ENCODE assay signal across 11 cellular contexts in genomic region chr10:84291389-84291788, GRCh38. TPM values are rescaled to one million over a fixed set of nuclear protein-coding genes. Genes with fewer than 3 reads are reported as not detected.
DNase-seq lines count a peak whose midpoint lies in the region; ATAC-seq, FAIRE-seq and TF ChIP-seq lines count a peak whose summit lies in the region.
"Had no signal": no experiment of that assay in that cellular context is flagged by ENCODE, and none has a peak within 500 bp of the region (broad histone marks: within the 10 kb centered on the region; RNA-seq: fewer than 3 reads in every experiment).

No MANE protein-coding gene starts in this region.

- H3K79me2 ChIP-seq in HCT116 (ENCODE audit: insufficient read depth, low read length) (no peaks in the 10 kb centered on the region), endothelial cell of umbilical vein (ENCODE audit: control insufficient read depth, insufficient read depth, low read length) (no peaks in the 10 kb centered on the region)

- H3K9me2 ChIP-seq in HCT116 (ENCODE audit: insufficient read depth) = no peaks in the 10 kb centered on the region

- TF ChIP-seq POLR2A in HCT116 (IDR thresholded peaks at IDR 0.05; ENCODE audit: borderline replicate concordance, extremely low read depth, insufficient read depth, insufficient read length) (no peak), endothelial cell of umbilical vein (IDR thresholded peaks at IDR 0.05; ENCODE audit: low read depth, low read length) (no peak)

- H3K9me3 ChIP-seq in HCT116 (ENCODE audit: control insufficient read depth in 1 of 2, insufficient read depth in 1 of 2, low read depth in 1 of 2, low read length in 2 of 2) = no peaks in the 10 kb centered on the region
- no peaks in the 10 kb centered on the region for H3K9me3 ChIP-seq in endothelial cell of umbilical vein (replicated peaks; ENCODE audit: control insufficient read depth, insufficient read depth, low read length)
- H3K9me3 ChIP-seq: vagina had no signal

- CTCF ChIA-PET in HCT116 (lab: Charles Lee) = no interaction called here
- CTCF ChIA-PET in endothelial cell of umbilical vein (lab: Charles Lee) = interaction anchor here (1.4 to 3.4 kb wide), 2 partner anchors 24 to 246 kb away, joined by 5 to 15 read pairs; no protein-coding TSS in a partner anchor

- ATAC-seq in HCT116 = no peak; the same call in 1 of the 2 replicates
- ATAC-seq in HG03571 (IDR thresholded peaks at IDR 0.05; ENCODE audit: unreplicated experiment) = no peak

- H3K9me1 ChIP-seq in endothelial cell of umbilical vein (replicated peaks; ENCODE audit: control insufficient read depth, extremely low read depth, insufficient read depth, low read length) = no peaks in the 10 kb centered on the region

- no peaks in the 10 kb centered on the region for H3K36me3 ChIP-seq in HCT116 (ENCODE audit: control insufficient read depth in 1 of 2, insufficient read depth in 2 of 2, low read length in 2 of 2)
- no peaks in the 10 kb centered on the region for H3K36me3 ChIP-seq in endothelial cell of umbilical vein (ENCODE audit: control insufficient read depth in 2 of 2, extremely low read depth in 1 of 2, insufficient read depth in 2 of 2, low read length in 2 of 2)
- H3K36me3 ChIP-seq: vagina had no signal

- H3K27ac ChIP-seq in HCT116 (ENCODE audit: low read depth, low read length) (no peak overlapping the region), endothelial cell of umbilical vein (ENCODE audit: insufficient read depth, low read depth, low read length) (no peak overlapping the region)
- H3K27ac ChIP-seq: KMS-11, vagina had no signal

- TF ChIP-seq CTCF in HCT116 (IDR thresholded peaks at IDR 0.05 in 2 of 3, conservative IDR thresholded peaks at IDR 0.05 in 1 of 3; ENCODE audit: borderline replicate concordance in 1 of 3, insufficient read depth in 1 of 3, low read depth in 2 of 3, low read length in 2 of 3) (no peak), endothelial cell of umbilical vein (IDR thresholded peaks at IDR 0.05; ENCODE audit: extremely low read depth in 1 of 2, insufficient read depth in 1 of 2, low read depth in 1 of 2, low read length in 2 of 2) (no peak)

- BruUV-seq in HCT116 (replicated peaks; lab: Mats Ljungman, UMichigan) (no TSS peak), endothelial cell of umbilical vein (replicated peaks; lab: Mats Ljungman, UMichigan) (no TSS peak)

- no peak for TF ChIP-seq RAD21 in HCT116 (IDR thresholded peaks at IDR 0.05; ENCODE audit: low read depth)

- POLR2A ChIA-PET in HCT116 (lab: Charles Lee) = no interaction called here
- POLR2A ChIA-PET in endothelial cell of umbilical vein (lab: Charles Lee) = no interaction called here

- peaks cover 29% of the 10 kb centered on the region; the same call in 1 of the 2 replicates for H3K27me3 ChIP-seq in HCT116 (ENCODE audit: insufficient read depth, low read length)
- H3K27me3 ChIP-seq in endothelial cell of umbilical vein (ENCODE audit: control insufficient read depth in 2 of 2, insufficient read depth in 2 of 2, low read length in 2 of 2) = peaks cover 8 to 19% of the 10 kb centered on the region in 2 experiments
- H3K27me3 ChIP-seq: vagina had no signal

- no peak overlapping the region for H3K4me2 ChIP-seq in HCT116 (ENCODE audit: low read length)
- H3K4me2 ChIP-seq in endothelial cell of umbilical vein (ENCODE audit: insufficient read depth, low read length) = no peak overlapping the region
- H3K4me2 ChIP-seq: KMS-11 had no signal

- peak; percentile 42 for FAIRE-seq in endothelial cell of umbilical vein (lab: Jason Lieb, UNC)

- dilution Hi-C loops in endothelial cell of umbilical vein (cut with MboI; ENCODE audit: extremely low pct_ligation_motif_present, low sequenced_read_pairs) = no loop called here

- no peak overlapping the region for H2AFZ ChIP-seq in HCT116 (ENCODE audit: low read depth, low read length, poor library complexity, severe bottlenecking)
- H2AFZ ChIP-seq in endothelial cell of umbilical vein (ENCODE audit: low read depth, low read length) = no peak overlapping the region

- intact Hi-C loops in HCT116 (cut with micrococcal nuclease) = no loop called here
- intact Hi-C loops in endothelial cell of umbilical vein (cut with micrococcal nuclease) = no loop called here

- no peaks in the 10 kb centered on the region for H3K4me1 ChIP-seq in HCT116 (ENCODE audit: control insufficient read depth in 1 of 2, insufficient read depth in 2 of 2, low read length in 2 of 2)
- H3K4me1 ChIP-seq in endothelial cell of umbilical vein (ENCODE audit: control insufficient read depth, extremely low read depth, insufficient read depth, low read length) = peaks cover 7% of the 10 kb centered on the region
- H3K4me1 ChIP-seq: vagina had no signal

- RAD21 ChIA-PET in HCT116 (lab: Charles Lee; ENCODE audit: low non-redundant PET in 1 of 2, low total read pairs in 2 of 2, uncharacterized antibody in 2 of 2, unreplicated experiment in 2 of 2) = no interaction called here

- no peak overlapping the region for H3K4me3 ChIP-seq in HCT116 (replicated peaks in 1 of 2; ENCODE audit: low read depth in 1 of 2, low read length in 2 of 2)
- no peak overlapping the region for H3K4me3 ChIP-seq in endothelial cell of umbilical vein (replicated peaks in 1 of 3; ENCODE audit: insufficient read depth in 1 of 3, low read depth in 1 of 3, low read length in 3 of 3)
- H3K4me3 ChIP-seq: vagina had no signal

- DNase-seq in HCT116 (ENCODE audit: low read depth, low spot score) = no peak
- peak; percentile 70 for DNase-seq in OCI-M1 (lab: John Stamatoyannopoulos, UW)
- DNase-seq in endothelial cell of umbilical vein (ENCODE audit: low read depth, low spot score) = peak; percentile 55
- peak; percentile 11 for DNase-seq in non-pigmented ciliary epithelial cell (ENCODE audit: low read depth)
- DNase-seq in COR-L47 (lab: John Stamatoyannopoulos, UW) = no peak
- no peak for DNase-seq in germinal center (ENCODE audit: low spot score)
- DNase-seq in DMS79 treated with DMSO at 0.1 percent for 48 hours (lab: John Stamatoyannopoulos, UW) = no peak

- H3K9ac ChIP-seq in HCT116 (ENCODE audit: low read length) (no peak overlapping the region), endothelial cell of umbilical vein (replicated peaks; ENCODE audit: extremely low read depth, insufficient read depth, low read length) (no peak overlapping the region)
- H3K9ac ChIP-seq: KMS-11 had no signal

- H4K20me1 ChIP-seq in HCT116 (ENCODE audit: insufficient read depth) (no peaks in the 10 kb centered on the region), endothelial cell of umbilical vein (replicated peaks; ENCODE audit: control insufficient read depth, extremely low read depth, insufficient read depth, low read length) (no peaks in the 10 kb centered on the region)

TF ChIP-seq in HCT116, 20 proteins besides CTCF, POLR2A, EP300 and RAD21 (continues in another document):
- TF ChIP-seq EGR1 (IDR thresholded peaks at IDR 0.05; ENCODE audit: low read depth) (no peak), EZH2 (IDR thresholded peaks at IDR 0.05) (no peak)

TF ChIP-seq in endothelial cell of umbilical vein, 7 proteins besides CTCF, POLR2A, EP300 and RAD21:
- TF ChIP-seq POLR2AphosphoS5 (IDR thresholded peaks at IDR 0.05; ENCODE audit: insufficient read depth, low read depth, low read length) (no peak), MAX (IDR thresholded peaks at IDR 0.05; ENCODE audit: insufficient read depth, insufficient read length) (no peak), MYC (IDR thresholded peaks at IDR 0.05; ENCODE audit: low read depth, low read length) (no peak), JUN (IDR thresholded peaks at IDR 0.05; ENCODE audit: borderline replicate concordance, insufficient read depth, insufficient read length, low read depth) (no peak), GATA2 (IDR thresholded peaks at IDR 0.05; ENCODE audit: insufficient read depth, insufficient read length, low read depth, low read length) (no peak), FOS (IDR thresholded peaks at IDR 0.05; ENCODE audit: borderline replicate concordance, insufficient read depth, low read length) (no peak), EZH2 (IDR thresholded peaks at IDR 0.05; ENCODE audit: borderline replicate concordance, low read depth, low read length, severe bottlenecking) (no peak)

RNA-seq across cellular contexts. Expression of gene CCSER2, which starts 37.0 kb away (rescaled TPM):
- total RNA-seq in HCT116 (2021; ENCODE audit: unreplicated experiment) (28.9 TPM), endothelial cell of umbilical vein (49.3 and 50.8 TPM in 2 replicates)
- 8.7 and 8.8 TPM in 2 replicates for polyA plus RNA-seq in HCT116 (2012)
- 13.9 and 14.5 TPM in 2 replicates for polyA plus RNA-seq in endothelial cell of umbilical vein
- polyA plus RNA-seq in endothelial cell of umbilical vein (2011; cell fraction: cytosol; rRNA removed) = 24.6 and 27.0 TPM in 2 replicates
- polyA plus RNA-seq in endothelial cell of umbilical vein (2011; cell fraction: nucleus; rRNA removed) = 27.3 and 28.6 TPM in 2 replicates
- 24.8 and 43.1 TPM in 2 replicates for polyA plus RNA-seq in endothelial cell of umbilical vein (2012)
- polyA minus RNA-seq in endothelial cell of umbilical vein = 30.7 and 38.5 TPM in 2 replicates
- polyA minus RNA-seq in endothelial cell of umbilical vein (2011; cell fraction: cytosol; rRNA and poly(A)+ RNA removed) = 18.5 TPM
- polyA minus RNA-seq in endothelial cell of umbilical vein (2011; cell fraction: nucleus; rRNA and poly(A)+ RNA removed) = 66.7 and 87.9 TPM in 2 replicates

RNA-seq across cellular contexts. Expression of gene RGR, which starts 46.5 kb away (rescaled TPM):
- total RNA-seq in HCT116 (2021; ENCODE audit: unreplicated experiment) (not detected), endothelial cell of umbilical vein (not detected in 2 replicates)
- not detected in 2 replicates for polyA plus RNA-seq in HCT116 (2012)
- polyA plus RNA-seq in endothelial cell of umbilical vein = not detected in 2 replicates
- polyA plus RNA-seq in endothelial cell of umbilical vein (2011; cell fraction: cytosol; rRNA removed) = not detected in 2 replicates
- not detected in 2 replicates for polyA plus RNA-seq in endothelial cell of umbilical vein (2011; cell fraction: nucleus; rRNA removed)
- not detected in 2 replicates for polyA plus RNA-seq in endothelial cell of umbilical vein (2012)
- polyA minus RNA-seq in endothelial cell of umbilical vein = not detected in 2 replicates
- not detected for polyA minus RNA-seq in endothelial cell of umbilical vein (2011; cell fraction: cytosol; rRNA and poly(A)+ RNA removed)
- polyA minus RNA-seq in endothelial cell of umbilical vein (2011; cell fraction: nucleus; rRNA and poly(A)+ RNA removed) = not detected in 2 replicates
- total RNA-seq: mesenteric fat pad, vagina had no signal

RNA-seq across cellular contexts. Expression of gene LRIT1, which starts 50.0 kb away (rescaled TPM):
- total RNA-seq in HCT116 (2021; ENCODE audit: unreplicated experiment) (not detected), endothelial cell of umbilical vein (not detected in 2 replicates)
- polyA plus RNA-seq in HCT116 (2012) = not detected in 2 replicates
- polyA plus RNA-seq in endothelial cell of umbilical vein = not detected in 2 replicates
- polyA plus RNA-seq in endothelial cell of umbilical vein (2011; cell fraction: cytosol; rRNA removed) = not detected in 2 replicates
- polyA plus RNA-seq in endothelial cell of umbilical vein (2011; cell fraction: nucleus; rRNA removed) = not detected in 2 replicates
- polyA plus RNA-seq in endothelial cell of umbilical vein (2012) = not detected in 2 replicates
- polyA minus RNA-seq in endothelial cell of umbilical vein = not detected in 2 replicates
- polyA minus RNA-seq in endothelial cell of umbilical vein (2011; cell fraction: cytosol; rRNA and poly(A)+ RNA removed) = not detected
- not detected in 2 replicates for polyA minus RNA-seq in endothelial cell of umbilical vein (2011; cell fraction: nucleus; rRNA and poly(A)+ RNA removed)
- total RNA-seq: mesenteric fat pad, vagina had no signal

Comparison
In these comparisons a context has a peak if more than half of its experiments do, and no peak if none do; other contexts are left out.
1. DNase-seq: peak in OCI-M1 (single experiment), endothelial cell of umbilical vein (single experiment) and non-pigmented ciliary epithelial cell (single experiment); none in HCT116 (single experiment), COR-L47 (single experiment), germinal center (single experiment) and DMS79 treated with DMSO at 0.1 percent for 48 hours (single experiment).